Comparison of ENCODE assay signal across 14 cellular contexts in genomic region chr2:112621792-112622527, GRCh38. TPM values are rescaled to one million over a fixed set of nuclear protein-coding genes. Genes with fewer than 3 reads are reported as not detected.
DNase-seq lines count a peak whose midpoint lies in the region; ATAC-seq and TF ChIP-seq lines count a peak whose summit lies in the region.
"Had no signal": no experiment of that assay in that cellular context is flagged by ENCODE, and none has a peak within 500 bp of the region (broad histone marks: within the 10 kb centered on the region; RNA-seq: fewer than 3 reads in every experiment).

No MANE protein-coding gene starts in this region.

- ATAC-seq in activated CD8-positive, alpha-beta memory T cell treated with anti-CD3 and anti-CD28 coated beads, Interleukin-2, amount 10 ng/mL, durations not matched to agents 7 days and 5 days, result no peak
- no peak for ATAC-seq in HG03025 (IDR thresholded peaks at IDR 0.05; ENCODE audit: low FRiP score, unreplicated experiment)

- H3K27me3 ChIP-seq in brain microvascular endothelial cell (replicated peaks) (no peaks in the 10 kb centered on the region), hepatocyte (no peaks in the 10 kb centered on the region)
- H3K27me3 ChIP-seq: heart right ventricle had no signal

- in situ Hi-C loops in brain microvascular endothelial cell (cut with HindIII; ENCODE audit: low pct_ligation_motif_present, low sequenced_read_pairs), result no loop called here

- H3K9me3 Mint-ChIP-seq in activated CD8-positive, alpha-beta memory T cell treated with anti-CD3 and anti-CD28 coated beads, Interleukin-2, amount 10 ng/mL, durations not matched to agents 7 days and 5 days (ENCODE audit: low read depth), result no peaks in the 10 kb centered on the region

- CTCF ChIA-PET in activated CD8-positive, alpha-beta memory T cell treated with anti-CD3 and anti-CD28 coated beads, Interleukin-2, amount 10 ng/mL, durations not matched to agents 7 days and 5 days (lab: Charles Lee), result interaction anchor here (0.8 to 12.1 kb wide), 6 partner anchors 22 to 105 kb away, joined by 3 to 247 read pairs (median 12); partner anchors contain the start of genes NT5DC4 and SLC20A1

- H3K4me1 ChIP-seq in hepatocyte (ENCODE audit: insufficient read depth), result peaks cover 4% of the 10 kb centered on the region

- peak; percentile 37 for DNase-seq in activated CD8-positive, alpha-beta memory T cell treated with anti-CD3 and anti-CD28 coated beads, Interleukin-2, amount 10 ng/mL, durations not matched to agents 7 days and 5 days
- no peak for DNase-seq in activated CD8-positive, alpha-beta memory T cell treated with anti-CD3 and anti-CD28 coated beads, Interleukin-2, amount 50 U/mL, for 4 hours
- DNase-seq in brain microvascular endothelial cell (peak; percentile 65), hepatocyte (ENCODE audit: low spot score) (no peak), stromal cell of bone marrow (ENCODE audit: low read depth) (peak; percentile 82)
- DNase-seq in activated CD4-positive, alpha-beta T cell treated with anti-CD3 and anti-CD28 coated beads, Interleukin-2, amount 50 U/mL, for 48 hours, result no peak
- no peak for DNase-seq in stimulated activated CD4-positive, alpha-beta T cell treated with anti-CD3 and anti-CD28 coated beads, Interleukin-12 subunit alpha, Interleukin-12 subunit beta, amount 100 ng/mL, for 4 hours
- DNase-seq: DMS153; effector CD4-positive, alpha-beta T cell; heart right ventricle; left ventricle myocardium inferior; NCI-H1092 treated with DMSO at 0.1 percent for 48 hours; NCI-H446 treated with DMSO at 0.1 percent for 48 hours had no signal

- H3K27ac Mint-ChIP-seq in activated CD8-positive, alpha-beta memory T cell treated with anti-CD3 and anti-CD28 coated beads, Interleukin-2, amount 10 ng/mL, durations not matched to agents 7 days and 5 days, result no peak overlapping the region

- H3K4me1 Mint-ChIP-seq in activated CD8-positive, alpha-beta memory T cell treated with anti-CD3 and anti-CD28 coated beads, Interleukin-2, amount 10 ng/mL, durations not matched to agents 7 days and 5 days, result peaks cover 33% of the 10 kb centered on the region

- H3K36me3 ChIP-seq in brain microvascular endothelial cell (replicated peaks) (no peaks in the 10 kb centered on the region), hepatocyte (replicated peaks; ENCODE audit: insufficient read depth, low read depth) (no peaks in the 10 kb centered on the region)
- H3K36me3 ChIP-seq: heart right ventricle, left ventricle myocardium inferior had no signal

- 79% methylated on average over 22 of the region's 22 CpGs for WGBS in hepatocyte (ENCODE audit: low lambda C conversion rate, missing lambda C conversion rate)

- TF ChIP-seq CTCF in brain microvascular endothelial cell (IDR thresholded peaks at IDR 0.05; ENCODE audit: low read depth, low read length, missing control alignments) (no peak), hepatocyte (IDR thresholded peaks at IDR 0.05; ENCODE audit: poor library complexity) (no peak)

- no peaks in the 10 kb centered on the region for H3K9me3 ChIP-seq in hepatocyte (ENCODE audit: low read depth)
- H3K9me3 ChIP-seq: heart right ventricle, left ventricle myocardium inferior had no signal

- peak overlapping the region; percentile 90 for H3K27ac ChIP-seq in brain microvascular endothelial cell
- H3K27ac ChIP-seq in hepatocyte, result peak overlapping the region; percentile 51
- H3K27ac ChIP-seq: left ventricle myocardium inferior had no signal

- H3K27me3 Mint-ChIP-seq in activated CD8-positive, alpha-beta memory T cell treated with anti-CD3 and anti-CD28 coated beads, Interleukin-2, amount 10 ng/mL, durations not matched to agents 7 days and 5 days, result peaks cover 2% of the 10 kb centered on the region

- H3K36me3 Mint-ChIP-seq in activated CD8-positive, alpha-beta memory T cell treated with anti-CD3 and anti-CD28 coated beads, Interleukin-2, amount 10 ng/mL, durations not matched to agents 7 days and 5 days, result no peaks in the 10 kb centered on the region

- no peak overlapping the region for H3K4me3 Mint-ChIP-seq in activated CD8-positive, alpha-beta memory T cell treated with anti-CD3 and anti-CD28 coated beads, Interleukin-2, amount 10 ng/mL, durations not matched to agents 7 days and 5 days

- H3K4me2 ChIP-seq in hepatocyte, result peak overlapping the region; percentile 60

- H3K4me3 ChIP-seq in brain microvascular endothelial cell (ENCODE audit: low read depth, low read length) (no peak overlapping the region), hepatocyte (no peak overlapping the region)
- H3K4me3 ChIP-seq: heart right ventricle, left ventricle myocardium inferior had no signal

- H4K20me1 ChIP-seq in hepatocyte (ENCODE audit: insufficient read depth, poor library complexity, severe bottlenecking), result no peaks in the 10 kb centered on the region

- H2AFZ ChIP-seq in hepatocyte, result no peak overlapping the region

- no peaks in the 10 kb centered on the region for H3K79me2 ChIP-seq in hepatocyte

- no peaks in the 10 kb centered on the region for H3K9me2 ChIP-seq in hepatocyte (replicated peaks; ENCODE audit: insufficient read depth)

RNA-seq across cellular contexts. Expression of gene SLC20A1, which starts 23.8 kb away (rescaled TPM):
- total RNA-seq in activated CD8-positive, alpha-beta memory T cell treated with anti-CD3 and anti-CD28 coated beads, Interleukin-2, amount 10 ng/mL, durations not matched to agents 7 days and 5 days, result 100 to 1,000 TPM; 134 to 146 TPM
- total RNA-seq in hepatocyte, result 106 and 135 TPM in 2 replicates
- polyA plus RNA-seq in hepatocyte, result 63.6 and 66.7 TPM in 2 replicates

RNA-seq across cellular contexts. Expression of gene CHCHD5, which starts 37.6 kb away (rescaled TPM):
- 10 to 100 TPM; 25.4 to 27.8 TPM for total RNA-seq in activated CD8-positive, alpha-beta memory T cell treated with anti-CD3 and anti-CD28 coated beads, Interleukin-2, amount 10 ng/mL, durations not matched to agents 7 days and 5 days
- total RNA-seq in hepatocyte, result 19.1 and 25.0 TPM in 2 replicates
- 67.3 and 73.5 TPM in 2 replicates for polyA plus RNA-seq in hepatocyte

Comparison
In these comparisons a context has a peak if more than half of its experiments do, and no peak if none do; other contexts are left out.
1. DNase-seq: peak in activated CD8-positive, alpha-beta memory T cell treated with anti-CD3 and anti-CD28 coated beads, Interleukin-2, amount 10 ng/mL, durations not matched to agents 7 days and 5 days (single experiment), brain microvascular endothelial cell (single experiment) and stromal cell of bone marrow (single experiment); none in activated CD8-positive, alpha-beta memory T cell treated with anti-CD3 and anti-CD28 coated beads, Interleukin-2, amount 50 U/mL, for 4 hours (single experiment), hepatocyte (single experiment), activated CD4-positive, alpha-beta T cell treated with anti-CD3 and anti-CD28 coated beads, Interleukin-2, amount 50 U/mL, for 48 hours (0 of 2) and stimulated activated CD4-positive, alpha-beta T cell treated with anti-CD3 and anti-CD28 coated beads, Interleukin-12 subunit alpha, Interleukin-12 subunit beta, amount 100 ng/mL, for 4 hours (single experiment).